15 cellular contexts compared by ENCODE assay signal in genomic region chr5:67989457-67989856, GRCh38.
DNase-seq lines count a peak whose midpoint lies in the region; ATAC-seq, FAIRE-seq and TF ChIP-seq lines count a peak whose summit lies in the region.
"Had no signal": no experiment of that assay in that cellular context is flagged by ENCODE, and none has a peak within 500 bp of the region (broad histone marks: within the 10 kb centered on the region; RNA-seq: fewer than 3 reads in every experiment).

No MANE protein-coding gene starts in this region.

- intact Hi-C loops in heart right ventricle (cut with DNase I) = loop anchor here in 2 of 10 donors (5.0 to 10.0 kb wide), 2 partner anchors 225 to 337 kb away; partner anchors contain the start of gene PIK3R1 (in 1 of the 2)

- ATAC-seq in heart right ventricle (peak; percentile 71 to 90 (median 82)), GM19452 (IDR thresholded peaks at IDR 0.05; ENCODE audit: unreplicated experiment) (no peak)
- ATAC-seq in activated T-helper 17 cell treated with anti-CD3 and anti-CD28 coated beads, Interleukin-2, amount 50 U/mL, for 72 hours (replicated peaks) = no peak

- H3K18ac ChIP-seq in H9 (ENCODE audit: insufficient read length, low read depth, low read length) (no peak overlapping the region), trophoblast cell (ENCODE audit: low read length) (no peak overlapping the region)

- no peak overlapping the region for H2BK20ac ChIP-seq in H9 (ENCODE audit: low read depth, low read length, poor library complexity, severe bottlenecking)

- H3K79me2 ChIP-seq in H9 (ENCODE audit: insufficient read depth, low read length) (no peaks in the 10 kb centered on the region), trophoblast cell (ENCODE audit: control insufficient read depth, insufficient read depth, low read length, poor library complexity) (no peaks in the 10 kb centered on the region)

- H4K8ac ChIP-seq in H9 (replicated peaks; ENCODE audit: insufficient read length, low read depth, low read length) (no peak overlapping the region), trophoblast cell (ENCODE audit: low read depth, low read length) (no peak overlapping the region)

- H3K27me3 ChIP-seq in H9 (ENCODE audit: insufficient read depth, low read length) = no peaks in the 10 kb centered on the region
- H3K27me3 ChIP-seq in bronchial epithelial cell (ENCODE audit: control insufficient read depth, insufficient read depth, low read length) = no peaks in the 10 kb centered on the region
- H3K27me3 ChIP-seq in heart right ventricle = no peaks in the 10 kb centered on the region
- no peaks in the 10 kb centered on the region for H3K27me3 ChIP-seq in trophoblast cell (ENCODE audit: insufficient read depth, low read length)
- H3K27me3 ChIP-seq: tibial artery had no signal

- H3K4me3 Mint-ChIP-seq in H9 (no peak overlapping the region), immature natural killer cell (no peak overlapping the region)
- H3K4me3 Mint-ChIP-seq in activated T-helper 17 cell treated with anti-CD3 and anti-CD28 coated beads, Interleukin-2, amount 50 U/mL, for 72 hours = no peak overlapping the region

- H3K27ac Mint-ChIP-seq in H9 (no peak overlapping the region), immature natural killer cell (no peak overlapping the region)
- no peak overlapping the region for H3K27ac Mint-ChIP-seq in activated T-helper 17 cell treated with anti-CD3 and anti-CD28 coated beads, Interleukin-2, amount 50 U/mL, for 72 hours

- no peak for FAIRE-seq in bronchial epithelial cell (lab: Jason Lieb, UNC)

- H3K4me1 ChIP-seq in H9 (ENCODE audit: insufficient read depth, low read length) (no peaks in the 10 kb centered on the region), heart right ventricle (peaks cover 0 to 47% (median 32%) of the 10 kb centered on the region in 9 donors), trophoblast cell (ENCODE audit: control insufficient read depth in 1 of 2, insufficient read depth in 2 of 2, low read length in 2 of 2) (peaks cover 5 to 8% of the 10 kb centered on the region in 2 experiments)

- no peak overlapping the region for H4K12ac ChIP-seq in trophoblast cell (ENCODE audit: low read depth, low read length)

- no peak overlapping the region for H3K4me2 ChIP-seq in H9 (ENCODE audit: insufficient read depth, insufficient read length, low read length)
- no peak overlapping the region for H3K4me2 ChIP-seq in trophoblast cell (ENCODE audit: low read length)

- no peak overlapping the region for H3K23ac ChIP-seq in H9 (ENCODE audit: insufficient read length, low read depth, low read length)
- no peak overlapping the region for H3K23ac ChIP-seq in trophoblast cell (ENCODE audit: low read length)

- TF ChIP-seq CTCF in H9 (conservative IDR thresholded peaks at IDR 0.05) (peak; percentile 25; the same call in 2 of the 3 replicates), bronchial epithelial cell (IDR thresholded peaks at IDR 0.05; ENCODE audit: insufficient read depth, low read length, severe bottlenecking) (no peak), heart right ventricle (IDR thresholded peaks at IDR 0.05) (peak in 1 of 9 donors; percentile 7)

- H2AFZ ChIP-seq in H9 (ENCODE audit: low read length) (no peak overlapping the region), trophoblast cell (ENCODE audit: insufficient read depth, low read length, poor library complexity) (no peak overlapping the region)

- no peak for DNase-seq in H9
- peak; percentile 30 for DNase-seq in bronchial epithelial cell (ENCODE audit: low read depth)
- peak in 1 of 2 donors; percentile 48 for DNase-seq in heart right ventricle
- peak; percentile 31 to 60 for DNase-seq in trophoblast cell
- DNase-seq in stimulated activated CD4-positive, alpha-beta T cell treated with anti-CD3 and anti-CD28 coated beads, Interleukin-15, amount 100 ng/mL, for 24 hours = no peak
- no peak for DNase-seq in immature natural killer cell
- DNase-seq: DND-41; foreskin melanocyte; SIG-M5; stimulated activated CD8-positive, alpha-beta memory T cell treated with anti-CD3 and anti-CD28 coated beads, Interleukin-4, amount 100 ng/mL, for 48 hours; tibial artery had no signal

- H3K9me3 ChIP-seq in H9 (ENCODE audit: control insufficient read depth, low read depth, low read length) (no peaks in the 10 kb centered on the region), heart right ventricle (peaks cover 0 to 8% (median 0%) of the 10 kb centered on the region in 11 donors), trophoblast cell (ENCODE audit: insufficient read depth, low read depth, low read length) (no peaks in the 10 kb centered on the region)
- H3K9me3 ChIP-seq: psoas muscle, tibial artery had no signal

- no peak overlapping the region for H3K4ac ChIP-seq in H9 (ENCODE audit: low read depth, low read length)
- no peak overlapping the region for H3K4ac ChIP-seq in trophoblast cell (ENCODE audit: low read depth, low read length)

- H3T11ph ChIP-seq in H9 (ENCODE audit: low read length) = no peak overlapping the region

- H3K9ac ChIP-seq in H9 (ENCODE audit: extremely low read depth, insufficient read length, low read length) (no peak overlapping the region), trophoblast cell (ENCODE audit: low read length) (no peak overlapping the region)

- H3K14ac ChIP-seq in H9 (ENCODE audit: insufficient read depth, low read length) = no peak overlapping the region
- H3K14ac ChIP-seq in trophoblast cell (ENCODE audit: low read length) = no peak overlapping the region

- H2BK5ac ChIP-seq in H9 (ENCODE audit: insufficient read length, low read length) (no peak overlapping the region), trophoblast cell (ENCODE audit: low read depth, low read length, poor library complexity) (no peak overlapping the region)

- H3K4me3 ChIP-seq in bronchial epithelial cell (ENCODE audit: low read depth, low read length) (no peak overlapping the region), heart right ventricle (no peak overlapping the region), trophoblast cell (ENCODE audit: low read depth, low read length) (no peak overlapping the region)
- H3K4me3 ChIP-seq: psoas muscle, tibial artery had no signal

- H3K36me3 ChIP-seq in bronchial epithelial cell (ENCODE audit: control insufficient read depth, insufficient read depth, low read length) (no peaks in the 10 kb centered on the region), heart right ventricle (no peaks in the 10 kb centered on the region), trophoblast cell (ENCODE audit: control insufficient read depth in 1 of 2, insufficient read depth in 2 of 2, low read length in 2 of 2) (no peaks in the 10 kb centered on the region)
- H3K36me3 ChIP-seq: tibial artery had no signal

- no peak overlapping the region for H4K91ac ChIP-seq in H9 (ENCODE audit: insufficient read length, low read depth, low read length)
- H4K91ac ChIP-seq in trophoblast cell (ENCODE audit: low read depth, low read length) = peak overlapping the region; percentile 28

- WGBS in H9 (ENCODE audit: extremely low coverage, insufficient read length, low lambda C conversion rate) = no CpG with 5 or more reads among the region's 2 CpGs
- WGBS in heart right ventricle, 2 donors = 48 to 57% methylated on average over 2 of the region's 2 CpGs
- no CpG with 5 or more reads among the region's 2 CpGs for WGBS in trophoblast cell (ENCODE audit: extremely low coverage, insufficient coverage, insufficient read length)

- H2BK120ac ChIP-seq in H9 (ENCODE audit: low read depth, low read length, poor library complexity, severe bottlenecking) (no peak overlapping the region), trophoblast cell (ENCODE audit: insufficient read depth, low read length, poor library complexity) (no peak overlapping the region)

- no peaks in the 10 kb centered on the region; a peak in 1 of 7 replicates for H3K36me3 Mint-ChIP-seq in H9 (ENCODE audit: insufficient read depth in 1 of 3, low read depth in 3 of 3)
- no peaks in the 10 kb centered on the region for H3K36me3 Mint-ChIP-seq in activated T-helper 17 cell treated with anti-CD3 and anti-CD28 coated beads, Interleukin-2, amount 50 U/mL, for 72 hours (ENCODE audit: low read depth)
- H3K36me3 Mint-ChIP-seq in immature natural killer cell = no peaks in the 10 kb centered on the region

- H3K27ac ChIP-seq in H9 (ENCODE audit: insufficient read length, low read depth, low read length) (no peak overlapping the region), heart right ventricle (no peak overlapping the region), trophoblast cell (ENCODE audit: low read depth, low read length) (no peak overlapping the region)
- H3K27ac ChIP-seq: C4-2B, psoas muscle, tibial artery had no signal

- no peaks in the 10 kb centered on the region for H3K27me3 Mint-ChIP-seq in H9 (ENCODE audit: low read depth)
- H3K27me3 Mint-ChIP-seq in activated T-helper 17 cell treated with anti-CD3 and anti-CD28 coated beads, Interleukin-2, amount 50 U/mL, for 72 hours = peaks cover 13% of the 10 kb centered on the region
- H3K27me3 Mint-ChIP-seq in immature natural killer cell (ENCODE audit: low read depth in 3 of 3) = peaks cover 0 to 4% (median 2%) of the 10 kb centered on the region in 3 donors

- no peak overlapping the region for H4K5ac ChIP-seq in H9 (ENCODE audit: insufficient read length, low read depth, low read length)

- no peak overlapping the region for H2BK12ac ChIP-seq in H9 (ENCODE audit: insufficient read length, low read depth, low read length)
- no peak overlapping the region for H2BK12ac ChIP-seq in trophoblast cell (ENCODE audit: low read length)

- H2AK5ac ChIP-seq in H9 (ENCODE audit: insufficient read length, low read length) = no peak overlapping the region
- H2AK5ac ChIP-seq in trophoblast cell (ENCODE audit: low read length) = no peak overlapping the region

- H3K79me1 ChIP-seq in H9 (ENCODE audit: insufficient read depth, low read depth, low read length, poor library complexity, severe bottlenecking) = no peaks in the 10 kb centered on the region
- peaks cover 11% of the 10 kb centered on the region for H3K79me1 ChIP-seq in trophoblast cell (ENCODE audit: low read length)

- no peak overlapping the region for H3K56ac ChIP-seq in H9 (ENCODE audit: insufficient read length, low read depth, low read length)

- H3K23me2 ChIP-seq in H9 (ENCODE audit: insufficient read length, low read depth, low read length, poor library complexity, severe bottlenecking) = no peaks in the 10 kb centered on the region

- peaks cover 0 to 6% of the 10 kb centered on the region in 2 experiments; a peak in 2 of 5 replicates for H3K9me3 Mint-ChIP-seq in H9
- no peaks in the 10 kb centered on the region for H3K9me3 Mint-ChIP-seq in activated T-helper 17 cell treated with anti-CD3 and anti-CD28 coated beads, Interleukin-2, amount 50 U/mL, for 72 hours
- no peaks in the 10 kb centered on the region for H3K9me3 Mint-ChIP-seq in immature natural killer cell

- H4K20me1 ChIP-seq in H9 (ENCODE audit: control insufficient read depth, insufficient read depth, insufficient read length) = no peaks in the 10 kb centered on the region

- H3K4me1 Mint-ChIP-seq in H9 (peaks cover 0 to 9% of the 10 kb centered on the region in 2 experiments; a peak in 3 of 4 replicates), immature natural killer cell (no peaks in the 10 kb centered on the region)
- no peaks in the 10 kb centered on the region for H3K4me1 Mint-ChIP-seq in activated T-helper 17 cell treated with anti-CD3 and anti-CD28 coated beads, Interleukin-2, amount 50 U/mL, for 72 hours

- no peak overlapping the region for H2BK15ac ChIP-seq in H9 (ENCODE audit: low read depth, low read length)

Comparison
In these comparisons a context has a peak if more than half of its experiments do, and no peak if none do; other contexts are left out.
1. DNase-seq: peak in bronchial epithelial cell (single experiment) and trophoblast cell (2 of 2); none in H9 (single experiment), stimulated activated CD4-positive, alpha-beta T cell treated with anti-CD3 and anti-CD28 coated beads, Interleukin-15, amount 100 ng/mL, for 24 hours (single experiment) and immature natural killer cell (0 of 3).
2. ATAC-seq: peak in heart right ventricle (8 of 8); none in activated T-helper 17 cell treated with anti-CD3 and anti-CD28 coated beads, Interleukin-2, amount 50 U/mL, for 72 hours (single experiment) and GM19452 (single experiment).